17 cellular contexts compared by ENCODE assay signal in genomic region chr5:178545941-178546674, GRCh38. TPM values are rescaled to one million over a fixed set of nuclear protein-coding genes. Genes with fewer than 3 reads are reported as not detected.
"Had no signal": no experiment of that assay in that cellular context is flagged by ENCODE, and none has a peak within 500 bp of the region (broad histone marks: within the 10 kb centered on the region; RNA-seq: fewer than 3 reads in every experiment).

No MANE protein-coding gene starts in this region.

- H3K4me3 ChIP-seq: breast epithelium, gastrocnemius medialis, tibial artery, vagina had no signal

- H3K9me3 ChIP-seq: breast epithelium, gastrocnemius medialis, tibial artery, vagina had no signal

- FAIRE-seq: islet of Langerhans, TTC549 had no signal

- ATAC-seq: left lobe of liver had no signal

- H3K9me3 Mint-ChIP-seq: nephron had no signal

- H3K27ac ChIP-seq: breast epithelium, epithelial cell of prostate, tibial artery, vagina had no signal

- H3K4me3 Mint-ChIP-seq: nephron had no signal

- DNase-seq: activated CD4-positive, alpha-beta T cell treated with anti-CD3 and anti-CD28 coated beads, Interleukin-2, amount 50 U/mL, for 1 hour; activated CD4-positive, CD25-positive, alpha-beta regulatory T cell; activated CD8-positive, alpha-beta memory T cell treated with anti-CD3 and anti-CD28 coated beads for 24 hours; activated naive CD4-positive, alpha-beta T cell treated with Interleukin-2 at 50 U/mL for 16 hours; stimulated activated CD4-positive, alpha-beta T cell treated with anti-CD3 and anti-CD28 coated beads, Interleukin-12 subunit alpha, Interleukin-12 subunit beta, amount 100 ng/mL, for 4 hours; stimulated activated CD4-positive, alpha-beta T cell treated with anti-CD3 and anti-CD28 coated beads, Interleukin-2, amount 100 ng/mL, for 24 hours; T-helper 2 cell; tibial artery had no signal

- H3K36me3 ChIP-seq: breast epithelium, gastrocnemius medialis, tibial artery, vagina had no signal

- H3K27me3 ChIP-seq: breast epithelium, gastrocnemius medialis, vagina had no signal

- H3K4me1 ChIP-seq: breast epithelium, tibial artery, vagina had no signal

RNA-seq across cellular contexts. Expression of gene COL23A1, which starts 44.1 kb away (rescaled TPM):
- total RNA-seq: pulmonary artery endothelial cell had no signal
